ENCODE assay signal across 2 cellular contexts in genomic region chr5:138640855-138641254, GRCh38.
TF ChIP-seq lines count a peak whose summit lies in the region.

No MANE protein-coding gene starts in this region.

TF ChIP-seq in IMR-90, 13 proteins besides CTCF, POLR2A, EP300 and RAD21 (continued from another document):
- TF ChIP-seq MXI1 (IDR thresholded peaks at IDR 0.05; ENCODE audit: borderline replicate concordance, low read depth, low read length) (no peak), SMC3 (IDR thresholded peaks at IDR 0.05; ENCODE audit: low read depth, low read length) (no peak)

TF ChIP-seq in neural cell, 6 proteins besides CTCF, POLR2A, EP300 and RAD21 (continued from another document):
- no peak for TF ChIP-seq REST (IDR thresholded peaks at IDR 0.05; ENCODE audit: borderline replicate concordance)
- no peak for TF ChIP-seq TAF1 (IDR thresholded peaks at IDR 0.05; ENCODE audit: low read depth)
- TF ChIP-seq MXI1 (conservative IDR thresholded peaks at IDR 0.05; ENCODE audit: poor library complexity, severe bottlenecking) = no peak
- no peak for TF ChIP-seq EZH2 (IDR thresholded peaks at IDR 0.05; ENCODE audit: borderline replicate concordance, insufficient read depth, low read length, poor library complexity, severe bottlenecking)
- TF ChIP-seq SMC3 (conservative IDR thresholded peaks at IDR 0.05; ENCODE audit: poor library complexity) = no peak
TF ChIP-seq in neural cell: peak in this region for 0.
